Comparison of ENCODE assay signal across 8 cellular contexts in genomic region chr4:54318904-54319303, GRCh38.
DNase-seq lines count a peak whose midpoint lies in the region; ATAC-seq and TF ChIP-seq lines count a peak whose summit lies in the region.

No MANE protein-coding gene starts in this region.

- no peak for TF ChIP-seq POLR2A in sigmoid colon (IDR thresholded peaks at IDR 0.05)

- intact Hi-C loops in Right ventricle myocardium superior (cut with DNase I) (no loop called here), Right ventricle myocardium inferior (cut with DNase I) (no loop called here), sigmoid colon (cut with DNase I) (no loop called here)

- no peak for TF ChIP-seq EP300 in sigmoid colon (IDR thresholded peaks at IDR 0.05)

- no peak overlapping the region for H3K27ac ChIP-seq in sigmoid colon

- ATAC-seq in Right ventricle myocardium superior (ENCODE audit: poor library complexity) (peak; percentile 43), Right ventricle myocardium inferior (no peak), HG03432 (IDR thresholded peaks at IDR 0.05; ENCODE audit: unreplicated experiment) (peak; percentile 28), HG02642 (IDR thresholded peaks at IDR 0.05; ENCODE audit: poor library complexity, unreplicated experiment) (no peak)

- H3K4me3 ChIP-seq in fibroblast of villous mesenchyme (ENCODE audit: low read depth, low read length) (no peak overlapping the region), sigmoid colon (no peak overlapping the region)

- no peaks in the 10 kb centered on the region for H3K4me1 ChIP-seq in sigmoid colon

- H3K27me3 ChIP-seq in sigmoid colon, result no peaks in the 10 kb centered on the region

- 27 to 29% methylated on average over 5 of the region's 5 CpGs for WGBS in sigmoid colon, 2 donors

- no peak for DNase-seq in Right ventricle myocardium superior
- DNase-seq in Right ventricle myocardium inferior (ENCODE audit: missing footprints), result no peak
- peak; percentile 78 for DNase-seq in SKM-1 treated with dmso at 0.1 percent for 144 hours (lab: John Stamatoyannopoulos, UW; ENCODE audit: unreplicated experiment)
- DNase-seq in fibroblast of villous mesenchyme (ENCODE audit: low read depth), result peak; percentile 64
- no peak for DNase-seq in sigmoid colon
- no peak for DNase-seq in OCI-M2 (lab: John Stamatoyannopoulos, UW; ENCODE audit: unreplicated experiment)

- TF ChIP-seq CTCF in fibroblast of villous mesenchyme (IDR thresholded peaks at IDR 0.05; ENCODE audit: insufficient read depth, low read depth, low read length) (peak; percentile 99), sigmoid colon (IDR thresholded peaks at IDR 0.05) (peak in 3 of 4 experiments; percentile 26 to 38 (median 26))

- H3K36me3 ChIP-seq in sigmoid colon, result no peaks in the 10 kb centered on the region

- H3K9me3 ChIP-seq in sigmoid colon, result no peaks in the 10 kb centered on the region

Comparison
In these comparisons a context has a peak if more than half of its experiments do, and no peak if none do; other contexts are left out.
1. ATAC-seq: peak in Right ventricle myocardium superior (single experiment) and HG03432 (single experiment); none in Right ventricle myocardium inferior (single experiment) and HG02642 (single experiment).
2. DNase-seq: peak in SKM-1 treated with dmso at 0.1 percent for 144 hours (single experiment) and fibroblast of villous mesenchyme (single experiment); none in Right ventricle myocardium superior (single experiment), Right ventricle myocardium inferior (single experiment), sigmoid colon (single experiment) and OCI-M2 (single experiment).